In the genomic region with DNA sequence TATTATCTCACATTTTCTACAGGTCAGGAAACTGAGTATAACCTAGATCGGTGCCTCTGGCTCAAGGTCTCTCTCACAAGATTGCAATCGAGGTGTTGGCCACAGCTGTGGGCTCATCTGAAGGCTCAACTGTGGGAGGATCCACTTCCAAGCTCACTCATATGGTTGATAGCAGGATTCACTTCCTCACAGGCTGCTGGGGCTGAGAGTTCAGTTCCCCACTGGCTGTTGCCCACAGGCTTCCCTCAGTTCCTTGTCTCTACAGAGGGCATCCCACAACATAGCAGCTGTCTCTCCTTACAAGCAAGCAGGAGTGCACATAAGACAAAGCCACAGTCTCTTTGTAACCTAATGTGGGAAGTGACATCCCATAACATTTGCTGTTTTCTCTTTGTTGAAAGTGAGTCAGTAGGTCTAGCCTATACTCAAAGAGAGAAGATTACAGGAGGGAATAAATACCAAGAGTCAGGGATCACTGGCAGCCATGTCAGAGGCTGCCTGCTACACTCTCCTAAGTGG, we compare ENCODE assay signal across 32 cellular contexts. TPM values are rescaled to one million over a fixed set of nuclear protein-coding genes. Genes with fewer than 3 reads are reported as not detected.
"Had no signal": no experiment of that assay in that cellular context is flagged by ENCODE, and none has a peak within 500 bp of the region (broad histone marks: within the 10 kb centered on the region; RNA-seq: fewer than 3 reads in every experiment).

No MANE protein-coding gene starts in this region.

- H3K4me3 Mint-ChIP-seq: activated T-cell treated with anti-CD3 and anti-CD28 coated beads, Interleukin-2, amount 50 U/mL, for 24 hours; immature natural killer cell; natural killer cell treated with Interleukin-12 subunit alpha and Interleukin-12 subunit beta and Interleukin-15 and Interleukin-18, amount 100 ng/mL, for 72 hours; stimulated activated naive B cell treated with anti-CD40 and anti-IgM and Interleukin-4, amounts not matched to agents 10 μg/mL and 1 μg/mL and 100 μg/mL, for 72 hours had no signal

- ATAC-seq: activated CD4-positive, CD25-positive, alpha-beta regulatory T cell treated with anti-CD3 and anti-CD28 coated beads, Interleukin-2, amount 50 U/mL, for 24 hours; esophagus mucosa; left colon; natural killer cell treated with Interleukin-12 subunit alpha and Interleukin-12 subunit beta and Interleukin-15 and Interleukin-18, amount 100 ng/mL, for 72 hours; stimulated activated naive B cell treated with anti-CD40 and anti-IgM and Interleukin-4, amounts not matched to agents 10 μg/mL and 1 μg/mL and 100 μg/mL, for 72 hours had no signal

- H3K9me3 Mint-ChIP-seq: activated T-cell treated with anti-CD3 and anti-CD28 coated beads, Interleukin-2, amount 50 U/mL, for 24 hours; immature natural killer cell; natural killer cell treated with Interleukin-12 subunit alpha and Interleukin-12 subunit beta and Interleukin-15 and Interleukin-18, amount 100 ng/mL, for 72 hours had no signal

- H3K4me1 Mint-ChIP-seq: immature natural killer cell; stimulated activated naive B cell treated with anti-CD40 and anti-IgM and Interleukin-4, amounts not matched to agents 10 μg/mL and 1 μg/mL and 100 μg/mL, for 72 hours had no signal

- H3K27ac Mint-ChIP-seq: activated T-cell treated with anti-CD3 and anti-CD28 coated beads, Interleukin-2, amount 50 U/mL, for 24 hours; immature natural killer cell; natural killer cell treated with Interleukin-12 subunit alpha and Interleukin-12 subunit beta and Interleukin-15 and Interleukin-18, amount 100 ng/mL, for 72 hours; stimulated activated naive B cell treated with anti-CD40 and anti-IgM and Interleukin-4, amounts not matched to agents 10 μg/mL and 1 μg/mL and 100 μg/mL, for 72 hours had no signal

- H3K36me3 Mint-ChIP-seq: immature natural killer cell; natural killer cell treated with Interleukin-12 subunit alpha and Interleukin-12 subunit beta and Interleukin-15 and Interleukin-18, amount 100 ng/mL, for 72 hours; stimulated activated naive B cell treated with anti-CD40 and anti-IgM and Interleukin-4, amounts not matched to agents 10 μg/mL and 1 μg/mL and 100 μg/mL, for 72 hours had no signal

- DNase-seq: activated CD4-positive, alpha-beta T cell treated with anti-CD3 and anti-CD28 coated beads for 48 hours; activated CD4-positive, alpha-beta T cell treated with anti-CD3 and anti-CD28 coated beads, Interleukin-2, amount 50 U/mL, for 48 hours; activated CD8-positive, alpha-beta memory T cell treated with anti-CD3 and anti-CD28 coated beads, Interleukin-2, amount 50 U/mL, for 48 hours; activated gamma-delta T cell; activated naive CD4-positive, alpha-beta T cell treated with anti-CD3 and anti-CD28 coated beads, Interleukin-2, amount 50 U/mL, for 16 hours; activated T-cell treated with anti-CD3 and anti-CD28 coated beads, Interleukin-2, amount 50 U/mL, for 24 hours; amniotic stem cell; brain microvascular endothelial cell; foreskin fibroblast; head of caudate nucleus; hypothalamus; immature natural killer cell; kidney; left colon; mammary epithelial cell; stimulated activated CD4-positive, alpha-beta T cell treated with anti-CD3 and anti-CD28 coated beads, Interleukin-15, amount 100 ng/mL, for 24 hours; stimulated activated CD4-positive, alpha-beta T cell treated with anti-CD3 and anti-CD28 coated beads, Interleukin-2, amount 100 ng/mL, for 24 hours; stimulated activated naive B cell treated with anti-CD40 and anti-IgM and Interleukin-4, amounts not matched to agents 10 μg/mL and 1 μg/mL and 100 μg/mL, for 72 hours; stomach; thyroid gland; upper lobe of left lung; WERI-Rb-1 had no signal

RNA-seq across cellular contexts. Expression of gene SPATS1, which starts 14.0 kb away (rescaled TPM):
- total RNA-seq: activated CD8-positive, alpha-beta memory T cell treated with anti-CD3 and anti-CD28 coated beads for 36 hours; astrocyte; cardiac septum; esophagus mucosa; kidney; left colon; liver; mammary epithelial cell; natural killer cell treated with Interleukin-12 subunit alpha and Interleukin-12 subunit beta and Interleukin-15 and Interleukin-18, amount 100 ng/mL, for 72 hours; omental fat pad; pulmonary artery endothelial cell; right atrium auricular region; stomach; thyroid gland had no signal
- polyA plus RNA-seq: immature natural killer cell, liver, mammary epithelial cell, stomach had no signal
